17 cellular contexts compared by ENCODE assay signal in genomic region chr10:28463141-28463540, GRCh38.
DNase-seq lines count a peak whose midpoint lies in the region; ATAC-seq and TF ChIP-seq lines count a peak whose summit lies in the region.
"Had no signal": no experiment of that assay in that cellular context is flagged by ENCODE, and none has a peak within 500 bp of the region (broad histone marks: within the 10 kb centered on the region; RNA-seq: fewer than 3 reads in every experiment).

No MANE protein-coding gene starts in this region.

- no peaks in the 10 kb centered on the region for H3K36me3 ChIP-seq in left lung
- H3K36me3 ChIP-seq: BLaER1 treated with 17β-estradiol and CSF1 and Interleukin-3, amounts not matched to agents 10 nM and 100 nM had no signal

- H3K27ac ChIP-seq in C4-2B (peak overlapping the region; percentile 80; the same call in 1 of the 2 replicates), VCaP (peak overlapping the region; percentile 59; the same call in 1 of the 2 replicates), left lung (no peak overlapping the region)
- H3K27ac ChIP-seq: BLaER1 treated with 17β-estradiol and CSF1 and Interleukin-3, amounts not matched to agents 10 nM and 100 nM had no signal

- ATAC-seq in left lung, result peak; percentile 46
- ATAC-seq: GM23338 had no signal

- intact Hi-C loops in left lung (cut with DNase I), result no loop called here

- no peaks in the 10 kb centered on the region for H3K4me1 ChIP-seq in left lung
- H3K4me1 ChIP-seq: BLaER1 treated with 17β-estradiol and CSF1 and Interleukin-3, amounts not matched to agents 10 nM and 100 nM had no signal

- no peaks in the 10 kb centered on the region for H3K9me3 ChIP-seq in left lung

- H3K27me3 ChIP-seq in left lung, result no peaks in the 10 kb centered on the region
- H3K27me3 ChIP-seq: BLaER1 treated with 17β-estradiol and CSF1 and Interleukin-3, amounts not matched to agents 10 nM and 100 nM had no signal

- no peak for TF ChIP-seq CTCF in C4-2B (conservative IDR thresholded peaks at IDR 0.05)
- TF ChIP-seq CTCF in VCaP (conservative IDR thresholded peaks at IDR 0.05), result no peak
- TF ChIP-seq CTCF in left lung (IDR thresholded peaks at IDR 0.05), result no peak

- DNase-seq in NOMO-1 treated with DMSO at 0.1 percent for 48 hours (lab: John Stamatoyannopoulos, UW; ENCODE audit: unreplicated experiment) (peak; percentile 21), NOMO-1 treated with dmso at 0.1 percent for 144 hours (lab: John Stamatoyannopoulos, UW; ENCODE audit: unreplicated experiment) (no peak), left lung (no peak), MV-4-11 (lab: John Stamatoyannopoulos, UW) (no peak), NCI-H2171 (lab: John Stamatoyannopoulos, UW) (no peak)
- DNase-seq: 8988T; CD4-positive, CD25-positive, alpha-beta regulatory T cell; CD8-positive, alpha-beta memory T cell; COR-L47; DMS 273 treated with DMSO at 0.1 percent for 48 hours; DND-41; EL; HCEC 1CT had no signal

- H3K4me3 ChIP-seq in left lung, result no peak overlapping the region
- H3K4me3 ChIP-seq: BLaER1 treated with 17β-estradiol and CSF1 and Interleukin-3, amounts not matched to agents 10 nM and 100 nM; GM23338 had no signal

Comparison
In these comparisons a context has a peak if more than half of its experiments do, and no peak if none do; other contexts are left out.
1. H3K27ac ChIP-seq: peak in C4-2B (single experiment) and VCaP (single experiment); none in left lung (0 of 2).